Comparison of ENCODE assay signal across 25 cellular contexts in the genomic region with DNA sequence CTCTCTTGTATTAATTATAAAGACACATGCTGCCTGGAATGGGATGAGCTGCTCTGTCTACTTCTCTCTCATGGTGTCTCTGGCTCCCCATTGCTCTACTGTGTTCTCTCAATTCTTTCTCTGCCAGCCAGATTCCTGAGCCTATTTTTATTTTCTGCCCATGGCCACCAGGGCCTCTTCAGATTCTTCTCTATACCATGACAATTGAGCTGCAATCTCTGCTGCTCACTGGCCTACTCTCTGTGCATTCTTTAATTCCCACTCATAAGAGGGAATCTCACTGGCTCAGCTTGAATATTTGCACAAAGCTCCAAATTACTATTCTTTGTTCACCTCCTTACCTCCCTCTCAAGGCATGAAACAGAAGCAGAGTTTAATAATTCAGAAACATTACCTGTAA.
"Had no signal": no experiment of that assay in that cellular context is flagged by ENCODE, and none has a peak within 500 bp of the region (broad histone marks: within the 10 kb centered on the region; RNA-seq: fewer than 3 reads in every experiment).

No MANE protein-coding gene starts in this region.

- H3K27me3 Mint-ChIP-seq: effector memory CD8-positive, alpha-beta T cell; stimulated activated naive B cell treated with anti-CD40 and anti-IgM and Interleukin-4, amounts not matched to agents 10 μg/mL and 1 μg/mL and 100 μg/mL, for 72 hours; T-cell had no signal

- H3K9ac ChIP-seq: parathyroid adenoma had no signal

- H3K4me3 ChIP-seq: esophagus muscularis mucosa, sigmoid colon, upper lobe of left lung had no signal

- H3K27ac ChIP-seq: esophagus muscularis mucosa, parathyroid adenoma, sigmoid colon, upper lobe of left lung, WERI-Rb-1 had no signal

- H3K27me3 ChIP-seq: esophagus muscularis mucosa, sigmoid colon, upper lobe of left lung had no signal

- ATAC-seq: activated CD8-positive, alpha-beta T cell treated with anti-CD3 and anti-CD28 coated beads, Interleukin-2, amount 10 ng/mL, durations not matched to agents 7 days and 5 days; activated naive CD4-positive, alpha-beta T cell treated with anti-CD3 and anti-CD28 coated beads, Interleukin-2, amount 50 U/mL, for 72 hours; effector memory CD8-positive, alpha-beta T cell; left cardiac atrium; stimulated activated naive B cell treated with anti-CD40 and anti-IgM and Interleukin-4, amounts not matched to agents 10 μg/mL and 1 μg/mL and 100 μg/mL, for 72 hours; T-cell had no signal

- H3K4me3 Mint-ChIP-seq: activated CD8-positive, alpha-beta T cell treated with anti-CD3 and anti-CD28 coated beads, Interleukin-2, amount 10 ng/mL, durations not matched to agents 7 days and 5 days; effector memory CD8-positive, alpha-beta T cell; nephron; stimulated activated naive B cell treated with anti-CD40 and anti-IgM and Interleukin-4, amounts not matched to agents 10 μg/mL and 1 μg/mL and 100 μg/mL, for 72 hours; T-cell; T-helper 2 cell treated with Interferon-gamma antibody and Interleukin-4, amounts not matched to agents 5 μg/mL and 100 μg/mL, for 36 hours had no signal

- H2AFZ ChIP-seq: parathyroid adenoma had no signal

- DNase-seq: activated CD4-positive, alpha-beta T cell treated with anti-CD3 and anti-CD28 coated beads for 1 hour; activated CD4-positive, alpha-beta T cell treated with anti-CD3 and anti-CD28 coated beads, Interleukin-2, amount 50 U/mL, for 1 hour; activated CD8-positive, alpha-beta T cell treated with anti-CD3 and anti-CD28 coated beads, Interleukin-2, amount 10 ng/mL, durations not matched to agents 7 days and 5 days; activated gamma-delta T cell treated with Interleukin-2 at 50 U/mL for 16 hours; central memory CD4-positive, alpha-beta T cell; effector memory CD8-positive, alpha-beta T cell; glutamatergic neuron; hippocampal formation; left cardiac atrium; nucleus accumbens; sigmoid colon; stimulated activated CD4-positive, alpha-beta T cell treated with anti-CD3 and anti-CD28 coated beads, Interleukin-2, amount 100 ng/mL, for 48 hours; stimulated activated CD8-positive, alpha-beta memory T cell treated with anti-CD3 and anti-CD28 coated beads, Interleukin-4, amount 100 ng/mL, for 48 hours; stimulated activated naive B cell treated with anti-CD40 and anti-IgM and Interleukin-4, amounts not matched to agents 10 μg/mL and 1 μg/mL and 100 μg/mL, for 72 hours; T-cell; upper lobe of left lung; WERI-Rb-1 had no signal

- H3K4me1 ChIP-seq: esophagus muscularis mucosa, parathyroid adenoma, sigmoid colon, upper lobe of left lung had no signal

- H3K36me3 Mint-ChIP-seq: activated naive CD4-positive, alpha-beta T cell treated with anti-CD3 and anti-CD28 coated beads, Interleukin-2, amount 50 U/mL, for 72 hours; stimulated activated naive B cell treated with anti-CD40 and anti-IgM and Interleukin-4, amounts not matched to agents 10 μg/mL and 1 μg/mL and 100 μg/mL, for 72 hours; T-cell had no signal

- H3K4me1 Mint-ChIP-seq: nephron; stimulated activated naive B cell treated with anti-CD40 and anti-IgM and Interleukin-4, amounts not matched to agents 10 μg/mL and 1 μg/mL and 100 μg/mL, for 72 hours; T-cell had no signal

- H3K9me3 ChIP-seq: esophagus muscularis mucosa, sigmoid colon, upper lobe of left lung had no signal

- H3K27ac Mint-ChIP-seq: activated CD8-positive, alpha-beta T cell treated with anti-CD3 and anti-CD28 coated beads, Interleukin-2, amount 10 ng/mL, durations not matched to agents 7 days and 5 days; activated naive CD4-positive, alpha-beta T cell treated with anti-CD3 and anti-CD28 coated beads, Interleukin-2, amount 50 U/mL, for 72 hours; effector memory CD8-positive, alpha-beta T cell; nephron; stimulated activated naive B cell treated with anti-CD40 and anti-IgM and Interleukin-4, amounts not matched to agents 10 μg/mL and 1 μg/mL and 100 μg/mL, for 72 hours; T-cell had no signal

- H3K9me3 Mint-ChIP-seq: stimulated activated naive B cell treated with anti-CD40 and anti-IgM and Interleukin-4, amounts not matched to agents 10 μg/mL and 1 μg/mL and 100 μg/mL, for 72 hours; T-helper 2 cell treated with Interferon-gamma antibody and Interleukin-4, amounts not matched to agents 5 μg/mL and 100 μg/mL, for 36 hours had no signal

- FAIRE-seq: astrocyte, frontal cortex, islet of Langerhans had no signal

- H3K36me3 ChIP-seq: esophagus muscularis mucosa, sigmoid colon, upper lobe of left lung, WERI-Rb-1 had no signal
